ENCODE assay signal across 26 cellular contexts in genomic region chr18:3394648-3395047, GRCh38.
"Had no signal": no experiment of that assay in that cellular context is flagged by ENCODE, and none has a peak within 500 bp of the region (broad histone marks: within the 10 kb centered on the region; RNA-seq: fewer than 3 reads in every experiment).

No MANE protein-coding gene starts in this region.

- DNase-seq: colonic mucosa; cortex of kidney; effector CD8-positive, alpha-beta T cell; effector memory CD8-positive, alpha-beta T cell; endodermal cell; erythroblast; esophagus squamous epithelium; foreskin fibroblast; foreskin melanocyte; gastrocnemius medialis; glutamatergic neuron; head of caudate nucleus; heart right ventricle; hippocampal formation; left cardiac atrium; left lung; left ventricle myocardium superior; lower lobe of right lung; mesenchymal stem cell; midbrain; naive thymus-derived CD4-positive, alpha-beta T cell had no signal

- H3K4me3 ChIP-seq: colonic mucosa, esophagus squamous epithelium, gastrocnemius medialis, heart right ventricle, left lung, lower lobe of right lung had no signal

- H3K4me1 ChIP-seq: colonic mucosa, gastrocnemius medialis, heart right ventricle, left lung, lower lobe of right lung had no signal

- H3K27me3 ChIP-seq: colonic mucosa, esophagus squamous epithelium, gastrocnemius medialis, left lung had no signal

- H3K36me3 ChIP-seq: colonic mucosa, esophagus squamous epithelium, gastrocnemius medialis, heart right ventricle, left lung, lower lobe of right lung had no signal

- H3K27ac ChIP-seq: colonic mucosa, epithelial cell of prostate, esophagus squamous epithelium, gastrocnemius medialis, heart right ventricle, left lung, lower lobe of right lung had no signal

- FAIRE-seq: endometrium, islet of Langerhans, keratinocyte had no signal

- ATAC-seq: effector memory CD8-positive, alpha-beta T cell; esophagus mucosa; gastrocnemius medialis; heart right ventricle; left cardiac atrium; left lung; left ventricle myocardium superior; lower lobe of right lung; naive thymus-derived CD4-positive, alpha-beta T cell had no signal

- H3K9me3 ChIP-seq: colonic mucosa, gastrocnemius medialis had no signal
